Comparison of ENCODE assay signal across 8 cellular contexts in genomic region chr1:230104395-230105244, GRCh38. TPM values are rescaled to one million over a fixed set of nuclear protein-coding genes. Genes with fewer than 3 reads are reported as not detected.
A peak's percentile ranks its signal among the peaks of the same experiment; 100 is the strongest.
DNase-seq lines count a peak whose midpoint lies in the region; ATAC-seq and TF ChIP-seq lines count a peak whose summit lies in the region.

No MANE protein-coding gene starts in this region.

- DNase-seq in AG10803 (ENCODE audit: low read depth) (peak; percentile 100), PC-9 (peak; percentile 98 to 99), fibroblast of peridontal ligament (ENCODE audit: extremely low read depth) (peak; percentile 97), neuronal stem cell (ENCODE audit: low spot score) (no peak), substantia nigra (lab: John Stamatoyannopoulos, UW) (peak in 43 of 49 donors; percentile 8 to 89 (median 60))
- peak; percentile 63 for DNase-seq in activated T-helper 1 cell treated with anti-CD3 and anti-CD28 coated beads, Interleukin-12 subunit alpha, Interleukin-12 subunit beta, Interleukin-2, Interleukin-4 antibody, amounts not matched to agents 30 ng/mL and 10 ng/mL and 1 ng/mL, durations not matched to agents 14 hours and 24 hours and 36 hours (ENCODE audit: low spot score)

- H3K27ac ChIP-seq in PC-9: peak overlapping the region; percentile 98
- H3K27ac ChIP-seq in neuronal stem cell (replicated peaks; ENCODE audit: low read length): no peak overlapping the region
- no peak overlapping the region for H3K27ac ChIP-seq in substantia nigra (ENCODE audit: low read depth, low read length, poor library complexity, severe bottlenecking)

- no peak overlapping the region for H3K9ac ChIP-seq in neuronal stem cell (ENCODE audit: low read depth, low read length, poor library complexity)

- no peak overlapping the region for H2BK12ac ChIP-seq in neuronal stem cell (ENCODE audit: low read length)

- H3K4me1 ChIP-seq in PC-9 (replicated peaks; ENCODE audit: insufficient read depth) (peaks cover 58% of the 10 kb centered on the region), neuronal stem cell (ENCODE audit: control insufficient read depth in 2 of 2, insufficient read depth in 1 of 2, low read depth in 1 of 2, low read length in 2 of 2) (peaks cover 10 to 20% of the 10 kb centered on the region in 2 donors)

- ATAC-seq in GM19025 (IDR thresholded peaks at IDR 0.05; ENCODE audit: low read depth, unreplicated experiment): peak; percentile 47
- peak; percentile 39 for ATAC-seq in HG03521 (IDR thresholded peaks at IDR 0.05; ENCODE audit: unreplicated experiment)

- H3K4me2 ChIP-seq in PC-9: peak overlapping the region; percentile 87
- H3K4me2 ChIP-seq in neuronal stem cell (ENCODE audit: insufficient read depth, low read length, poor library complexity, severe bottlenecking): no peak overlapping the region

- H4K91ac ChIP-seq in neuronal stem cell (ENCODE audit: low read depth, low read length, poor library complexity): no peak overlapping the region

- H3K4me3 ChIP-seq in AG10803 (ENCODE audit: low read length) (peak overlapping the region; percentile 31), PC-9 (peak overlapping the region; percentile 45; the same call in 1 of the 2 replicates), neuronal stem cell (ENCODE audit: low read length in 2 of 2) (no peak overlapping the region)

- H3K9me2 ChIP-seq in PC-9 (ENCODE audit: insufficient read depth): no peaks in the 10 kb centered on the region

- H3K18ac ChIP-seq in neuronal stem cell (ENCODE audit: low read length): peak overlapping the region; percentile 36

- CTCF ChIA-PET in PC-9 (lab: Charles Lee): interaction anchor here (0.6 to 1.6 kb wide), 4 partner anchors 14 to 100 kb away, joined by 3 to 5 read pairs (median 3); no protein-coding TSS in a partner anchor

- H3K27ac Mint-ChIP-seq in activated T-helper 1 cell treated with anti-CD3 and anti-CD28 coated beads, Interleukin-12 subunit alpha, Interleukin-12 subunit beta, Interleukin-2, Interleukin-4 antibody, amounts not matched to agents 30 ng/mL and 10 ng/mL and 1 ng/mL, durations not matched to agents 14 hours and 24 hours and 36 hours: peak overlapping the region; percentile 91

- H3K4ac ChIP-seq in neuronal stem cell (ENCODE audit: low read length): no peak overlapping the region

- H2BK15ac ChIP-seq in neuronal stem cell (ENCODE audit: low read length): no peak overlapping the region

- H3K27me3 ChIP-seq in PC-9 (ENCODE audit: insufficient read depth, low read depth) (no peaks in the 10 kb centered on the region), neuronal stem cell (ENCODE audit: control insufficient read depth in 3 of 3, insufficient read depth in 3 of 3, low read depth in 1 of 3, low read length in 3 of 3) (no peaks in the 10 kb centered on the region)

- intact Hi-C loops in PC-9 (cut with micrococcal nuclease; ENCODE audit: unreplicated experiment): loop anchor here (1.0 to 10.0 kb wide), 5 partner anchors 13 to 160 kb away; partner anchors contain the start of gene GALNT2
- intact Hi-C loops in activated T-helper 1 cell treated with anti-CD3 and anti-CD28 coated beads, Interleukin-12 subunit alpha, Interleukin-12 subunit beta, Interleukin-2, Interleukin-4 antibody, amounts not matched to agents 30 ng/mL and 10 ng/mL and 1 ng/mL, durations not matched to agents 14 hours and 24 hours and 36 hours (cut with micrococcal nuclease): loop anchor here (1.0 to 10.0 kb wide), 14 partner anchors 19 to 763 kb away; partner anchors contain the start of genes ABCB10 and C1orf198

- WGBS in neuronal stem cell (ENCODE audit: extremely low coverage in 2 of 2, insufficient read length in 2 of 2, insufficient replicate concordance in 1 of 2), 2 donors: no CpG with 5 or more reads among the region's 19 CpGs

- H3K36me3 ChIP-seq in PC-9 (ENCODE audit: low read depth) (no peaks in the 10 kb centered on the region), neuronal stem cell (replicated peaks in 1 of 2; ENCODE audit: control insufficient read depth in 2 of 2, insufficient read depth in 2 of 2, low read length in 2 of 2) (no peaks in the 10 kb centered on the region)

- no peaks in the 10 kb centered on the region for H3K9me3 Mint-ChIP-seq in activated T-helper 1 cell treated with anti-CD3 and anti-CD28 coated beads, Interleukin-12 subunit alpha, Interleukin-12 subunit beta, Interleukin-2, Interleukin-4 antibody, amounts not matched to agents 30 ng/mL and 10 ng/mL and 1 ng/mL, durations not matched to agents 14 hours and 24 hours and 36 hours

- H2AFZ ChIP-seq in PC-9 (no peak overlapping the region), neuronal stem cell (ENCODE audit: low read length) (no peak overlapping the region)

- no peak overlapping the region for H4K8ac ChIP-seq in neuronal stem cell (ENCODE audit: low read depth, low read length)

- peak overlapping the region; percentile 66 for H3K4me3 Mint-ChIP-seq in activated T-helper 1 cell treated with anti-CD3 and anti-CD28 coated beads, Interleukin-12 subunit alpha, Interleukin-12 subunit beta, Interleukin-2, Interleukin-4 antibody, amounts not matched to agents 30 ng/mL and 10 ng/mL and 1 ng/mL, durations not matched to agents 14 hours and 24 hours and 36 hours

- no peak overlapping the region for H3K14ac ChIP-seq in neuronal stem cell (ENCODE audit: low read length)

- peaks cover 2% of the 10 kb centered on the region for H3K36me3 Mint-ChIP-seq in activated T-helper 1 cell treated with anti-CD3 and anti-CD28 coated beads, Interleukin-12 subunit alpha, Interleukin-12 subunit beta, Interleukin-2, Interleukin-4 antibody, amounts not matched to agents 30 ng/mL and 10 ng/mL and 1 ng/mL, durations not matched to agents 14 hours and 24 hours and 36 hours (ENCODE audit: low read depth)

- no peaks in the 10 kb centered on the region for H4K20me1 ChIP-seq in PC-9 (ENCODE audit: insufficient read depth)

- H2AK5ac ChIP-seq in neuronal stem cell (ENCODE audit: low read depth, low read length): no peak overlapping the region

- peaks cover 2% of the 10 kb centered on the region for H3K79me1 ChIP-seq in neuronal stem cell (ENCODE audit: low read depth, low read length)

- H3K23ac ChIP-seq in neuronal stem cell (ENCODE audit: low read depth, low read length, poor library complexity): no peak overlapping the region

- H3K9me3 ChIP-seq in PC-9 (ENCODE audit: insufficient read depth, low read depth) (no peaks in the 10 kb centered on the region), neuronal stem cell (replicated peaks in 1 of 2; ENCODE audit: control insufficient read depth in 2 of 2, insufficient read depth in 1 of 2, low read depth in 1 of 2, low read length in 2 of 2) (no peaks in the 10 kb centered on the region)

- no peak overlapping the region for H2BK120ac ChIP-seq in neuronal stem cell (ENCODE audit: low read depth, low read length)

- POLR2A ChIA-PET in PC-9 (lab: Charles Lee; ENCODE audit: unreplicated experiment): interaction anchor here (0.6 to 1.0 kb wide), 4 partner anchors 13 to 81 kb away, joined by 3 to 7 read pairs (median 4); no protein-coding TSS in a partner anchor

- peaks cover 85% of the 10 kb centered on the region for H3K4me1 Mint-ChIP-seq in activated T-helper 1 cell treated with anti-CD3 and anti-CD28 coated beads, Interleukin-12 subunit alpha, Interleukin-12 subunit beta, Interleukin-2, Interleukin-4 antibody, amounts not matched to agents 30 ng/mL and 10 ng/mL and 1 ng/mL, durations not matched to agents 14 hours and 24 hours and 36 hours (ENCODE audit: low read depth)

- peaks cover 1% of the 10 kb centered on the region for H3K27me3 Mint-ChIP-seq in activated T-helper 1 cell treated with anti-CD3 and anti-CD28 coated beads, Interleukin-12 subunit alpha, Interleukin-12 subunit beta, Interleukin-2, Interleukin-4 antibody, amounts not matched to agents 30 ng/mL and 10 ng/mL and 1 ng/mL, durations not matched to agents 14 hours and 24 hours and 36 hours (ENCODE audit: insufficient read depth)

- peaks cover 36% of the 10 kb centered on the region for H3F3A ChIP-seq in PC-9 (ENCODE audit: insufficient read depth, low read depth)

- no peak; the same call in 1 of the 2 replicates for TF ChIP-seq CTCF in AG10803 (conservative IDR thresholded peaks at IDR 0.05; ENCODE audit: low read length)
- no peak for TF ChIP-seq CTCF in PC-9 (conservative IDR thresholded peaks at IDR 0.05)

- H3K79me2 ChIP-seq in PC-9 (ENCODE audit: low read depth): peaks cover 65% of the 10 kb centered on the region

- BruUV-seq in PC-9 (replicated peaks; lab: Mats Ljungman, UMichigan): TSS peak; percentile 41

- no peak overlapping the region for H2BK5ac ChIP-seq in neuronal stem cell (ENCODE audit: low read length)

RNA-seq across cellular contexts. Expression of gene GALNT2, which starts 37.6 kb away (rescaled TPM):
- total RNA-seq in PC-9 (2021): 104 and 121 TPM in 2 replicates
- total RNA-seq in activated T-helper 1 cell treated with anti-CD3 and anti-CD28 coated beads, Interleukin-12 subunit alpha, Interleukin-12 subunit beta, Interleukin-2, Interleukin-4 antibody, amounts not matched to agents 30 ng/mL and 10 ng/mL and 1 ng/mL, durations not matched to agents 14 hours and 24 hours and 36 hours: 67.6 and 67.9 TPM in 2 replicates
- polyA plus RNA-seq in neuronal stem cell (2013, experiment 1 of 2): 40.1 TPM
- 39.4 TPM for polyA plus RNA-seq in neuronal stem cell (2013, experiment 2 of 2)

Comparison
In these comparisons a context has a peak if more than half of its experiments do, and no peak if none do; other contexts are left out.
1. H3K4me3 ChIP-seq: peak in AG10803 (single experiment) and PC-9 (single experiment); none in neuronal stem cell (0 of 2).